Comparison of ENCODE assay signal across 13 cellular contexts in the genomic region with DNA sequence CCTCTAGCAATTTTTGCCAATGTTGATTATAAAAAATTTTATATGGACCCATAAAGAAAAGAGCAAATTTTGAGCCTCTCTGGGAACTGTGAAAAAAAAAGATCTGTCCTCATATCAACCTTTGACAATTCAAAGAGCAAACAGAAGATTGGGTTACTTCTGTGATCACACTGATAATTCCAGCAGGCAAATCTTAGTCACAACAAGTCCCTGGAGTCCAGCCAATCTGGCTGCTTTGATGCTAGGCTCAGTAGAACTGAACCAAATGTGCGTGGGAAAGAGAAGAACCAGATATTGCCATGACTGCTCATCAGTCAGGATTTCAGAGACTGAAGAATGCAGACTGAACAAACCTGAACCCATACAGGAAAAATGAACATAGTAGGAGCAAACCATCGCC.
A peak's percentile ranks its signal among the peaks of the same experiment; 100 is the strongest.
DNase-seq lines count a peak whose midpoint lies in the region; ATAC-seq and TF ChIP-seq lines count a peak whose summit lies in the region.
"Had no signal": no experiment of that assay in that cellular context is flagged by ENCODE, and none has a peak within 500 bp of the region (broad histone marks: within the 10 kb centered on the region; RNA-seq: fewer than 3 reads in every experiment).

No MANE protein-coding gene starts in this region.

- no peak for TF ChIP-seq POLR2A in vagina (IDR thresholded peaks at IDR 0.05)

- H3K4me2 ChIP-seq in skeletal muscle satellite cell (ENCODE audit: low read length) = peak overlapping the region; percentile 15

- H3K27me3 ChIP-seq in skeletal muscle satellite cell (ENCODE audit: control insufficient read depth, insufficient read depth, low read length) (no peaks in the 10 kb centered on the region), vagina (no peaks in the 10 kb centered on the region)
- H3K27me3 ChIP-seq: upper lobe of left lung had no signal

- no peaks in the 10 kb centered on the region for H3K27me3 Mint-ChIP-seq in activated CD8-positive, alpha-beta T cell treated with anti-CD3 and anti-CD28 coated beads for 36 hours
- H3K27me3 Mint-ChIP-seq: activated naive CD8-positive, alpha-beta T cell treated with anti-CD3 and anti-CD28 coated beads, Interleukin-2, amount 10 ng/mL, durations not matched to agents 7 days and 5 days had no signal

- no peak overlapping the region for H3K4me3 ChIP-seq in fibroblast of mammary gland (ENCODE audit: control insufficient read depth, low read depth, low read length)
- H3K4me3 ChIP-seq in skeletal muscle satellite cell (ENCODE audit: low read length) = no peak overlapping the region
- no peak overlapping the region for H3K4me3 ChIP-seq in vagina
- H3K4me3 ChIP-seq: upper lobe of left lung had no signal

- H3K36me3 ChIP-seq in skeletal muscle satellite cell (ENCODE audit: insufficient read depth, low read length) (no peaks in the 10 kb centered on the region), vagina (no peaks in the 10 kb centered on the region)
- H3K36me3 ChIP-seq: upper lobe of left lung had no signal

- ATAC-seq in activated CD8-positive, alpha-beta T cell treated with anti-CD3 and anti-CD28 coated beads for 36 hours = no peak

- H3K27ac Mint-ChIP-seq in activated CD8-positive, alpha-beta T cell treated with anti-CD3 and anti-CD28 coated beads for 36 hours = no peak overlapping the region
- H3K27ac Mint-ChIP-seq: activated naive CD8-positive, alpha-beta T cell treated with anti-CD3 and anti-CD28 coated beads, Interleukin-2, amount 10 ng/mL, durations not matched to agents 7 days and 5 days had no signal

- H3K27ac ChIP-seq in RWPE1 (no peak overlapping the region), vagina (no peak overlapping the region)
- H3K27ac ChIP-seq: upper lobe of left lung had no signal

- in situ Hi-C loops in GM13976 (cut with MboI; ENCODE audit: low sequenced_read_pairs, unreplicated experiment) = no loop called here

- intact Hi-C loops in activated CD8-positive, alpha-beta T cell treated with anti-CD3 and anti-CD28 coated beads for 36 hours (cut with micrococcal nuclease) = no loop called here
- intact Hi-C loops in vagina (cut with DNase I) = no loop called here

- H3K4me3 Mint-ChIP-seq in activated CD8-positive, alpha-beta T cell treated with anti-CD3 and anti-CD28 coated beads for 36 hours = no peak overlapping the region
- H3K4me3 Mint-ChIP-seq: activated naive CD8-positive, alpha-beta T cell treated with anti-CD3 and anti-CD28 coated beads, Interleukin-2, amount 10 ng/mL, durations not matched to agents 7 days and 5 days had no signal

- H3K9me3 ChIP-seq in skeletal muscle satellite cell (replicated peaks; ENCODE audit: low read length) (no peaks in the 10 kb centered on the region), vagina (no peaks in the 10 kb centered on the region)
- H3K9me3 ChIP-seq: upper lobe of left lung had no signal

- H3K4me1 ChIP-seq in skeletal muscle satellite cell (ENCODE audit: control insufficient read depth, insufficient read depth, low read length) (peaks cover 27% of the 10 kb centered on the region), vagina (peaks cover 8% of the 10 kb centered on the region)
- H3K4me1 ChIP-seq: upper lobe of left lung had no signal

- POLR2A ChIA-PET in RWPE1 (lab: Yijun Ruan, JAX; ENCODE audit: low non-redundant PET) = no interaction called here
- POLR2A ChIA-PET in activated CD8-positive, alpha-beta T cell treated with anti-CD3 and anti-CD28 coated beads for 36 hours (lab: Charles Lee) = no interaction called here

- H3K9me3 Mint-ChIP-seq in activated CD8-positive, alpha-beta T cell treated with anti-CD3 and anti-CD28 coated beads for 36 hours = peaks cover 4% of the 10 kb centered on the region

- H3K36me3 Mint-ChIP-seq in activated CD8-positive, alpha-beta T cell treated with anti-CD3 and anti-CD28 coated beads for 36 hours (ENCODE audit: low read depth) = no peaks in the 10 kb centered on the region
- H3K36me3 Mint-ChIP-seq: activated naive CD8-positive, alpha-beta T cell treated with anti-CD3 and anti-CD28 coated beads, Interleukin-2, amount 10 ng/mL, durations not matched to agents 7 days and 5 days had no signal

- peak; percentile 60 for DNase-seq in EL
- DNase-seq in RWPE1 (ENCODE audit: low spot score) = peak; percentile 27
- peak; percentile 80 for DNase-seq in fibroblast of mammary gland (ENCODE audit: low read depth)
- no peak for DNase-seq in GM13976 (ENCODE audit: low spot score)
- DNase-seq in activated CD8-positive, alpha-beta T cell treated with anti-CD3 and anti-CD28 coated beads for 36 hours = no peak
- DNase-seq in NCI-H524 treated with DMSO at 0.1 percent for 48 hours (lab: John Stamatoyannopoulos, UW) = no peak
- no peak for DNase-seq in vagina (ENCODE audit: extremely low spot score in 2 of 2)
- DNase-seq: activated CD4-positive, CD25-positive, alpha-beta regulatory T cell treated with anti-CD3 and anti-CD28 coated beads, Interleukin-2, amount 50 U/mL, for 72 hours; activated naive CD8-positive, alpha-beta T cell treated with anti-CD3 and anti-CD28 coated beads, Interleukin-2, amount 10 ng/mL, durations not matched to agents 7 days and 5 days; Karpas-422; stimulated activated CD4-positive, alpha-beta T cell treated with anti-CD3 and anti-CD28 coated beads, Interleukin-2, amount 100 ng/mL, for 48 hours had no signal

- no peak overlapping the region for H3K9ac ChIP-seq in skeletal muscle satellite cell (ENCODE audit: low read depth, low read length)

- CTCF ChIA-PET in RWPE1 (lab: Yijun Ruan, JAX) = interaction anchor here (0.7 kb wide), 1 partner anchor 351 kb away, joined by 3 read pairs; no protein-coding TSS in a partner anchor
- CTCF ChIA-PET in activated CD8-positive, alpha-beta T cell treated with anti-CD3 and anti-CD28 coated beads for 36 hours (lab: Charles Lee) = no interaction called here

- TF ChIP-seq CTCF in RWPE1 (conservative IDR thresholded peaks at IDR 0.05; ENCODE audit: low read depth) = no peak
- no peak for TF ChIP-seq CTCF in fibroblast of mammary gland (conservative IDR thresholded peaks at IDR 0.05; ENCODE audit: control insufficient read depth, insufficient read depth, low read depth, low read length)
- no peak for TF ChIP-seq CTCF in GM13976 (IDR thresholded peaks at IDR 0.05; ENCODE audit: borderline replicate concordance, control extremely low read depth, extremely low read depth, insufficient read depth, missing control alignments)
- TF ChIP-seq CTCF in activated CD8-positive, alpha-beta T cell treated with anti-CD3 and anti-CD28 coated beads for 36 hours (IDR thresholded peaks at IDR 0.05) = no peak
- TF ChIP-seq CTCF in vagina (IDR thresholded peaks at IDR 0.05) = no peak

- H3K4me1 Mint-ChIP-seq in activated CD8-positive, alpha-beta T cell treated with anti-CD3 and anti-CD28 coated beads for 36 hours (ENCODE audit: low read depth) = no peaks in the 10 kb centered on the region
- H3K4me1 Mint-ChIP-seq: activated naive CD8-positive, alpha-beta T cell treated with anti-CD3 and anti-CD28 coated beads, Interleukin-2, amount 10 ng/mL, durations not matched to agents 7 days and 5 days had no signal

Comparison
In these comparisons a context has a peak if more than half of its experiments do, and no peak if none do; other contexts are left out.
1. DNase-seq: peak in EL (single experiment), RWPE1 (single experiment) and fibroblast of mammary gland (single experiment); none in GM13976 (single experiment), activated CD8-positive, alpha-beta T cell treated with anti-CD3 and anti-CD28 coated beads for 36 hours (single experiment), NCI-H524 treated with DMSO at 0.1 percent for 48 hours (single experiment) and vagina (0 of 2).